In genomic region chr16:51705142-51705541, GRCh38 we compare ENCODE assay signal across 29 cellular contexts.
"Had no signal": no experiment of that assay in that cellular context is flagged by ENCODE, and none has a peak within 500 bp of the region (broad histone marks: within the 10 kb centered on the region; RNA-seq: fewer than 3 reads in every experiment).

No MANE protein-coding gene starts in this region.

- FAIRE-seq: urothelium cell line had no signal

- H3K27me3 Mint-ChIP-seq: natural killer cell treated with Interleukin-12 subunit alpha and Interleukin-12 subunit beta and Interleukin-15 and Interleukin-18, amount 100 ng/mL, for 72 hours; stimulated activated naive B cell treated with anti-CD40 and anti-IgM and Interleukin-4, amounts not matched to agents 10 μg/mL and 1 μg/mL and 100 μg/mL, for 72 hours had no signal

- H3K4me1 Mint-ChIP-seq: neural crest cell; stimulated activated effector memory CD8-positive, alpha-beta T cell treated with anti-CD3 and anti-CD28 coated beads, Interleukin-12 subunit alpha, Interleukin-12 subunit beta, amount 100 ng/mL, for 72 hours; stimulated activated naive B cell treated with anti-CD40 and anti-IgM and Interleukin-4, amounts not matched to agents 10 μg/mL and 1 μg/mL and 100 μg/mL, for 72 hours had no signal

- DNase-seq: nephron progenitor cell; nucleus accumbens; posterior cingulate gyrus; psoas muscle; right cardiac atrium; right lobe of liver; sigmoid colon; small intestine; stimulated activated CD4-positive, alpha-beta T cell treated with anti-CD3 and anti-CD28 coated beads, Interleukin-15, amount 100 ng/mL, for 24 hours; stimulated activated CD4-positive, alpha-beta T cell treated with anti-CD3 and anti-CD28 coated beads, Interleukin-2, amount 100 ng/mL, for 24 hours; stimulated activated CD4-positive, alpha-beta T cell treated with anti-CD3 and anti-CD28 coated beads, Interleukin-2, amount 100 ng/mL, for 48 hours; stimulated activated CD4-positive, alpha-beta T cell treated with anti-CD3 and anti-CD28 coated beads, Interleukin-4, amount 100 ng/mL, for 24 hours; stimulated activated naive B cell treated with anti-CD40 and anti-IgM and Interleukin-4, amounts not matched to agents 10 μg/mL and 1 μg/mL and 100 μg/mL, for 72 hours; stimulated activated naive CD4-positive, alpha-beta T cell treated with Interleukin-2 at 50 U/mL for 16 hours; stomach; thyroid gland; trophoblast cell; upper lobe of left lung had no signal

- H3K36me3 ChIP-seq: neutrophil, right lobe of liver, sigmoid colon, stomach, thoracic aorta, thyroid gland, tibial nerve, upper lobe of left lung, vagina had no signal

- H3K27ac ChIP-seq: neutrophil, parathyroid adenoma, psoas muscle, right lobe of liver, sigmoid colon, stomach, thoracic aorta, thyroid gland, tibial nerve, upper lobe of left lung, vagina had no signal

- H3K4me3 Mint-ChIP-seq: natural killer cell treated with Interleukin-12 subunit alpha and Interleukin-12 subunit beta and Interleukin-15 and Interleukin-18, amount 100 ng/mL, for 72 hours; nephron progenitor cell; neural crest cell; stimulated activated effector memory CD8-positive, alpha-beta T cell treated with anti-CD3 and anti-CD28 coated beads, Interleukin-12 subunit alpha, Interleukin-12 subunit beta, amount 100 ng/mL, for 72 hours; stimulated activated naive B cell treated with anti-CD40 and anti-IgM and Interleukin-4, amounts not matched to agents 10 μg/mL and 1 μg/mL and 100 μg/mL, for 72 hours; stimulated activated naive CD8-positive, alpha-beta T cell treated with anti-CD3 and anti-CD28 coated beads, Interleukin-15, Interleukin-2, amounts not matched to agents 100 ng/mL and 50 ng/mL, for 24 hours had no signal

- H3K36me3 Mint-ChIP-seq: stimulated activated effector memory CD8-positive, alpha-beta T cell treated with anti-CD3 and anti-CD28 coated beads, Interleukin-12 subunit alpha, Interleukin-12 subunit beta, amount 100 ng/mL, for 72 hours had no signal

- H3K9me3 ChIP-seq: neutrophil, sigmoid colon, thoracic aorta, thyroid gland, vagina had no signal

- H3K4me1 ChIP-seq: parathyroid adenoma, psoas muscle, right lobe of liver, sigmoid colon, stomach, thyroid gland, tibial nerve, upper lobe of left lung, vagina had no signal

- H3K9ac ChIP-seq: parathyroid adenoma had no signal

- H3K27ac Mint-ChIP-seq: natural killer cell treated with Interleukin-12 subunit alpha and Interleukin-12 subunit beta and Interleukin-15 and Interleukin-18, amount 100 ng/mL, for 72 hours; nephron progenitor cell; progenitor cell of endocrine pancreas; stimulated activated effector memory CD8-positive, alpha-beta T cell treated with anti-CD3 and anti-CD28 coated beads, Interleukin-12 subunit alpha, Interleukin-12 subunit beta, amount 100 ng/mL, for 72 hours; stimulated activated naive B cell treated with anti-CD40 and anti-IgM and Interleukin-4, amounts not matched to agents 10 μg/mL and 1 μg/mL and 100 μg/mL, for 72 hours; stimulated activated naive CD8-positive, alpha-beta T cell treated with anti-CD3 and anti-CD28 coated beads, Interleukin-15, Interleukin-2, amounts not matched to agents 100 ng/mL and 50 ng/mL, for 24 hours had no signal

- H3K4me3 ChIP-seq: psoas muscle, right lobe of liver, sigmoid colon, stomach, thoracic aorta, thyroid gland, tibial nerve, upper lobe of left lung, vagina had no signal

- ATAC-seq: natural killer cell treated with Interleukin-12 subunit alpha and Interleukin-12 subunit beta and Interleukin-15 and Interleukin-18, amount 100 ng/mL, for 72 hours; psoas muscle; right cardiac atrium; right lobe of liver; stimulated activated effector memory CD8-positive, alpha-beta T cell treated with anti-CD3 and anti-CD28 coated beads, Interleukin-12 subunit alpha, Interleukin-12 subunit beta, amount 100 ng/mL, for 72 hours; stimulated activated naive B cell treated with anti-CD40 and anti-IgM and Interleukin-4, amounts not matched to agents 10 μg/mL and 1 μg/mL and 100 μg/mL, for 72 hours had no signal

- H3K27me3 ChIP-seq: neutrophil, right lobe of liver, sigmoid colon, stomach, thyroid gland, tibial nerve, upper lobe of left lung, vagina had no signal
